Comparison of ENCODE assay signal across 8 cellular contexts in the genomic region with DNA sequence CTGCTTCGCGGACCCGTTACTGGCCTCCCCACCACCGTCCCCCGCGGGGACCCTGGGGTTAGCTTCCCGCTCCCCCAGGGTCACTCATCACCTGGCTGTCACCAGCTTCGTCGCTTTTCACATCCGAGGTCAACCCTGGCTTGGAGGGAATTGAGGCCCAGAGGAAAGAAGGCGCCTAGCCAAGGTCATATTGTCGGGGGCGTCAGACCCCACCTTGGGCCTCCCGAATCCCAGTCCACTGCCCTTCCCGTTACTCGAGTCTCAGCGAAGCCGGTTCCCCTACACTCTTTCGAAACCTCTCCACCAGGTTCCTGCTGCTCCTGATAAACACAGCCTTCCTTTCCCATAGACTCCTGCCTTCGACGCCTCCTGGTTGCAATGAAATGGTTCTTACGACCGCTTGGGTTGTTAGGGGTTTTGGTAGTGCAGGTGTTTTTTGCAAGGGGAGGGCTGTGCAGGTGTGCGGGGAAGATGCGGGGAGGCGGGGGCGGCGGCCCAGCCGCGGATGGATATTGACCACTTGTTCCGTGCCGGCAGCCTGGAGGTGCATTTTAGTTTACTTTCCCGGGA. TPM values are rescaled to one million over a fixed set of nuclear protein-coding genes. Genes with fewer than 3 reads are reported as not detected.
A peak's percentile ranks its signal among the peaks of the same experiment; 100 is the strongest.
DNase-seq lines count a peak whose midpoint lies in the region; ATAC-seq and TF ChIP-seq lines count a peak whose summit lies in the region.

No MANE protein-coding gene starts in this region.

- H3K4me3 ChIP-seq in MG63 (peak overlapping the region; percentile 74), body of pancreas (peak overlapping the region; percentile 26 to 57), right lobe of liver (peak overlapping the region; percentile 64 to 70 (median 68)), tibial artery (peak overlapping the region; percentile 67 to 69)

- H3K4me1 ChIP-seq in body of pancreas (peaks cover 17% of the 10 kb centered on the region), right lobe of liver (no peaks in the 10 kb centered on the region), tibial artery (peaks cover 0 to 25% (median 13%) of the 10 kb centered on the region in 4 donors)

- 3% methylated on average over 15 to 26 of the region's 33 CpGs for WGBS in body of pancreas, 2 donors
- 6% methylated on average over 26 of the region's 33 CpGs for WGBS in right lobe of liver (ENCODE audit: insufficient coverage, low coverage, low lambda C conversion rate, missing lambda C conversion rate)

- TF ChIP-seq POLR2A in body of pancreas (IDR thresholded peaks at IDR 0.05) (no peak), right lobe of liver (IDR thresholded peaks at IDR 0.05) (no peak)

- DNase-seq in NCI-H1105 treated with DMSO at 0.1 percent for 48 hours (lab: John Stamatoyannopoulos, UW) = peak; percentile 40
- no peak for DNase-seq in NCI-H1105 (lab: John Stamatoyannopoulos, UW)
- no peak for DNase-seq in MG63
- peak; percentile 22 to 43 (median 34) for DNase-seq in body of pancreas
- DNase-seq in right lobe of liver = no peak
- DNase-seq in tibial artery = no peak
- DNase-seq in NK-92 treated with Interleukin-12 subunit alpha and Interleukin-12 subunit beta, amount 100 ng/mL, for 24 hours (lab: John Stamatoyannopoulos, UW) = no peak
- DNase-seq in NCI-H226 = no peak

- ATAC-seq in body of pancreas (no peak), right lobe of liver (peak in 3 of 4 donors; percentile 3 to 13 (median 5))

- peak overlapping the region; percentile 50 to 87 (median 55) for H3K27ac ChIP-seq in body of pancreas
- H3K27ac ChIP-seq in right lobe of liver = peak overlapping the region in 1 of 3 donors; percentile 22
- H3K27ac ChIP-seq in tibial artery = peak overlapping the region; percentile 67 to 71

- H3K9me3 ChIP-seq in MG63 (no peaks in the 10 kb centered on the region), body of pancreas (no peaks in the 10 kb centered on the region), right lobe of liver (no peaks in the 10 kb centered on the region), tibial artery (no peaks in the 10 kb centered on the region)

- TF ChIP-seq CTCF in body of pancreas (IDR thresholded peaks at IDR 0.05) (peak in 1 of 7 experiments; percentile 30), right lobe of liver (IDR thresholded peaks at IDR 0.05) (no peak), tibial artery (IDR thresholded peaks at IDR 0.05) (no peak)

- intact Hi-C loops in body of pancreas (cut with DNase I) = no loop called here
- intact Hi-C loops in right lobe of liver (cut with DNase I) = no loop called here
- intact Hi-C loops in tibial artery (cut with DNase I; ENCODE audit: low total_unique reads) = no loop called here

- no peaks in the 10 kb centered on the region for H3K27me3 ChIP-seq in MG63
- no peaks in the 10 kb centered on the region for H3K27me3 ChIP-seq in body of pancreas
- H3K27me3 ChIP-seq in right lobe of liver = no peaks in the 10 kb centered on the region
- H3K27me3 ChIP-seq in tibial artery = no peaks in the 10 kb centered on the region

- H3K36me3 ChIP-seq in MG63 (no peaks in the 10 kb centered on the region; the same call in none of the 2 replicates), body of pancreas (replicated peaks in 1 of 2; ENCODE audit: insufficient read depth in 1 of 2, low read depth in 2 of 2) (no peaks in the 10 kb centered on the region), right lobe of liver (no peaks in the 10 kb centered on the region), tibial artery (no peaks in the 10 kb centered on the region)

RNA-seq across cellular contexts. Expression of a gene that starts 0.6 kb away (rescaled TPM):
- total RNA-seq in MG63 (2014; rRNA removed; shearing (Covaris generic); ENCODE audit: low replicate concordance) = 13.2 and 29.6 TPM in 2 replicates
- total RNA-seq in body of pancreas = 10 to 100 TPM; 14.3 to 21.8 TPM
- 1 to 10 TPM; 3.6 to 7.5 (median 4.6) TPM for total RNA-seq in right lobe of liver

RNA-seq across cellular contexts. Expression of a gene that starts 22.5 kb away (rescaled TPM):
- total RNA-seq in MG63 (2014; rRNA removed; shearing (Covaris generic); ENCODE audit: low replicate concordance) = 0.03 TPM in 1 of 2 replicates, not detected in the other
- total RNA-seq in body of pancreas = under 1 TPM; 0.26 to 0.33 TPM
- under 1 TPM in 1 of 6 experiments, not detected in 5; 0.15 TPM for total RNA-seq in right lobe of liver

RNA-seq across cellular contexts. Expression of a gene that starts 35.0 kb away (rescaled TPM):
- total RNA-seq in MG63 (2014; rRNA removed; shearing (Covaris generic); ENCODE audit: low replicate concordance) = 297 and 593 TPM in 2 replicates
- 100 to 1,000 TPM in 1 of 2 donors, 10 to 100 TPM in 1; 51.9 to 184 TPM for total RNA-seq in body of pancreas
- total RNA-seq in right lobe of liver = 100 to 1,000 TPM; 144 to 385 (median 177) TPM

RNA-seq across cellular contexts. Expression of a gene that starts 46.8 kb away (rescaled TPM):
- total RNA-seq in MG63 (2014; rRNA removed; shearing (Covaris generic); ENCODE audit: low replicate concordance) = 56.9 and 98.7 TPM in 2 replicates
- 10 to 100 TPM; 20.8 to 36.3 TPM for total RNA-seq in body of pancreas
- 10 to 100 TPM; 23.2 to 35.3 (median 24.7) TPM for total RNA-seq in right lobe of liver

Comparison
In these comparisons a context has a peak if more than half of its experiments do, and no peak if none do; other contexts are left out.
1. DNase-seq: peak in NCI-H1105 treated with DMSO at 0.1 percent for 48 hours (single experiment) and body of pancreas (4 of 4); none in NCI-H1105 (single experiment), MG63 (single experiment), right lobe of liver (0 of 3), tibial artery (0 of 2), NK-92 treated with Interleukin-12 subunit alpha and Interleukin-12 subunit beta, amount 100 ng/mL, for 24 hours (single experiment) and NCI-H226 (single experiment).
2. Peak in every context shown above with its lines, with median percentiles within 50 percentile points of each other: H3K4me3 ChIP-seq.